In genomic region chr1:8373547-8374270, GRCh38 we compare ENCODE assay signal across 8 cellular contexts. TPM values are rescaled to one million over a fixed set of nuclear protein-coding genes. Genes with fewer than 3 reads are reported as not detected.
DNase-seq lines count a peak whose midpoint lies in the region; ATAC-seq and TF ChIP-seq lines count a peak whose summit lies in the region.

No MANE protein-coding gene starts in this region.

- no peak overlapping the region for H3K4me3 ChIP-seq in HEK293 (ENCODE audit: low read depth, low read length)
- H3K4me3 ChIP-seq in prostate gland = no peak overlapping the region

- no peak for TF ChIP-seq POLR2A in prostate gland (IDR thresholded peaks at IDR 0.05)

- H3K4me3 Mint-ChIP-seq in activated naive CD8-positive, alpha-beta T cell treated with anti-CD3 and anti-CD28 coated beads, Interleukin-2, amount 50 U/mL, for 24 hours = no peak overlapping the region

- no peaks in the 10 kb centered on the region for H3K27me3 ChIP-seq in prostate gland (replicated peaks; ENCODE audit: insufficient read depth)

- H3K27me3 Mint-ChIP-seq in activated naive CD8-positive, alpha-beta T cell treated with anti-CD3 and anti-CD28 coated beads, Interleukin-2, amount 50 U/mL, for 24 hours = no peaks in the 10 kb centered on the region

- H3K27ac ChIP-seq in HEK293 (ENCODE audit: extremely low read depth, low read depth, low read length) (no peak overlapping the region; the same call in 1 of the 2 replicates), prostate gland (peak overlapping the region; percentile 81 to 83)

- peaks cover 14% of the 10 kb centered on the region for H3K4me1 ChIP-seq in HEK293 (ENCODE audit: control insufficient read depth, insufficient read depth, low read length)
- peaks cover 43% of the 10 kb centered on the region for H3K4me1 ChIP-seq in prostate gland (replicated peaks)

- H3K9me3 ChIP-seq in HEK293 (ENCODE audit: control insufficient read depth, insufficient read depth, low read depth, low read length) (no peaks in the 10 kb centered on the region), prostate gland (no peaks in the 10 kb centered on the region)

- POLR2A ChIA-PET in HEK293 (lab: Yijun Ruan, JAX) = no interaction called here

- no peaks in the 10 kb centered on the region for H3K9me3 Mint-ChIP-seq in activated naive CD8-positive, alpha-beta T cell treated with anti-CD3 and anti-CD28 coated beads, Interleukin-2, amount 50 U/mL, for 24 hours

- no peak for DNase-seq in activated naive CD8-positive, alpha-beta T cell treated with anti-CD3 and anti-CD28 coated beads, Interleukin-2, amount 50 U/mL, for 24 hours
- peak; percentile 80 for DNase-seq in cardiac septum (ENCODE audit: low spot score)
- peak; percentile 80 for DNase-seq in prostate gland (ENCODE audit: low spot score)
- no peak for DNase-seq in GM10266 (ENCODE audit: extremely low spot score)
- no peak for DNase-seq in COLO668 (lab: John Stamatoyannopoulos, UW; ENCODE audit: unreplicated experiment)
- DNase-seq in activated CD4-positive, alpha-beta T cell treated with anti-CD3 and anti-CD28 coated beads, Interleukin-2, amount 50 U/mL, for 48 hours = no peak

- H3K36me3 ChIP-seq in HEK293 (ENCODE audit: control insufficient read depth in 2 of 2, insufficient read depth in 1 of 2, low read length in 2 of 2) (peaks cover 0 to 5% of the 10 kb centered on the region in 2 experiments; a peak in 1 of 3 replicates), prostate gland (no peaks in the 10 kb centered on the region)

- CTCF ChIA-PET in HEK293 (lab: Yijun Ruan, JAX) = interaction anchor here (0.7 to 1.1 kb wide), 2 partner anchors 10 to 398 kb away, joined by 3 to 7 read pairs; no protein-coding TSS in a partner anchor

- 13% methylated on average over 21 of the region's 21 CpGs for WGBS in prostate gland

- intact Hi-C loops in cardiac septum (cut with DNase I) (loop anchor here (2.0 to 5.0 kb wide), 3 partner anchors 34 to 154 kb away; no protein-coding TSS in a partner anchor), prostate gland (cut with DNase I) (loop anchor here (5.0 kb wide), 1 partner anchor 34 kb away; no protein-coding TSS in a partner anchor)

- H3K4me1 Mint-ChIP-seq in activated naive CD8-positive, alpha-beta T cell treated with anti-CD3 and anti-CD28 coated beads, Interleukin-2, amount 50 U/mL, for 24 hours = peaks cover 28% of the 10 kb centered on the region

- TF ChIP-seq CTCF in HEK293 (tag by site-specific recombination; IDR thresholded peaks at IDR 0.05) = no peak
- no peak for TF ChIP-seq CTCF in prostate gland (IDR thresholded peaks at IDR 0.05)
- no peak for TF ChIP-seq CTCF in GM10266 (IDR thresholded peaks at IDR 0.05; ENCODE audit: control insufficient read depth, insufficient read depth, low read depth, missing control alignments)

- H3K27ac Mint-ChIP-seq in activated naive CD8-positive, alpha-beta T cell treated with anti-CD3 and anti-CD28 coated beads, Interleukin-2, amount 50 U/mL, for 24 hours = peak overlapping the region; percentile 31

- ATAC-seq in activated naive CD8-positive, alpha-beta T cell treated with anti-CD3 and anti-CD28 coated beads, Interleukin-2, amount 50 U/mL, for 24 hours = no peak
- no peak for ATAC-seq in HG02642 (IDR thresholded peaks at IDR 0.05; ENCODE audit: poor library complexity, unreplicated experiment)

- peaks cover 2% of the 10 kb centered on the region for H3K36me3 Mint-ChIP-seq in activated naive CD8-positive, alpha-beta T cell treated with anti-CD3 and anti-CD28 coated beads, Interleukin-2, amount 50 U/mL, for 24 hours (ENCODE audit: low read depth)

TF ChIP-seq in HEK293, 187 proteins besides CTCF, POLR2A, EP300 and RAD21 (continues in another document):
- TF ChIP-seq, protein P1, sequence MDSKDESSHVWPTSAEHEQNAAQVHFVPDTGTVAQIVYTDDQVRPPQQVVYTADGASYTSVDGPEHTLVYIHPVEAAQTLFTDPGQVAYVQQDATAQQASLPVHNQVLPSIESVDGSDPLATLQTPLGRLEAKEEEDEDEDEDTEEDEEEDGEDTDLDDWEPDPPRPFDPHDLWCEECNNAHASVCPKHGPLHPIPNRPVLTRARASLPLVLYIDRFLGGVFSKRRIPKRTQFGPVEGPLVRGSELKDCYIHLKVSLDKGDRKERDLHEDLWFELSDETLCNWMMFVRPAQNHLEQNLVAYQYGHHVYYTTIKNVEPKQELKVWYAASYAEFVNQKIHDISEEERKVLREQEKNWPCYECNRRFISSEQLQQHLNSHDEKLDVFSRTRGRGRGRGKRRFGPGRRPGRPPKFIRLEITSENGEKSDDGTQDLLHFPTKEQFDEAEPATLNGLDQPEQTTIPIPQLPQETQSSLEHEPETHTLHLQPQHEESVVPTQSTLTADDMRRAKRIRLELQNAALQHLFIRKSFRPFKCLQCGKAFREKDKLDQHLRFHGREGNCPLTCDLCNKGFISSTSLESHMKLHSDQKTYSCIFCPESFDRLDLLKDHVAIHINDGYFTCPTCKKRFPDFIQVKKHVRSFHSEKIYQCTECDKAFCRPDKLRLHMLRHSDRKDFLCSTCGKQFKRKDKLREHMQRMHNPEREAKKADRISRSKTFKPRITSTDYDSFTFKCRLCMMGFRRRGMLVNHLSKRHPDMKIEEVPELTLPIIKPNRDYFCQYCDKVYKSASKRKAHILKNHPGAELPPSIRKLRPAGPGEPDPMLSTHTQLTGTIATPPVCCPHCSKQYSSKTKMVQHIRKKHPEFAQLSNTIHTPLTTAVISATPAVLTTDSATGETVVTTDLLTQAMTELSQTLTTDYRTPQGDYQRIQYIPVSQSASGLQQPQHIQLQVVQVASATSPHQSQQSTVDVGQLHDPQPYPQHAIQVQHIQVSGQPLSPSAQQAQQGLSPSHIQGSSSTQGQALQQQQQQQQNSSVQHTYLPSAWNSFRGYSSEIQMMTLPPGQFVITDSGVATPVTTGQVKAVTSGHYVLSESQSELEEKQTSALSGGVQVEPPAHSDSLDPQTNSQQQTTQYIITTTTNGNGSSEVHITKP (tag by site-specific recombination; IDR thresholded peaks at IDR 0.05) = peak; percentile 47
- TF ChIP-seq ZBTB21 (tag by site-specific recombination; IDR thresholded peaks at IDR 0.05) (no peak), GFI1B (tag by site-specific recombination; IDR thresholded peaks at IDR 0.05) (peak; percentile 97), GLIS2 (tag by site-specific recombination; IDR thresholded peaks at IDR 0.05) (peak; percentile 28; the same call in 1 of the 2 replicates), ZIC2 (tag by site-specific recombination; IDR thresholded peaks at IDR 0.05) (peak; percentile 98), GLIS1 (tag by site-specific recombination; IDR thresholded peaks at IDR 0.05) (peak; percentile 82), ZNF341 (tag by site-specific recombination; IDR thresholded peaks at IDR 0.05; ENCODE audit: low read depth) (no peak), ZNF423 (tag by site-specific recombination; IDR thresholded peaks at IDR 0.05) (peak; percentile 27; the same call in 1 of the 2 replicates), ZBTB26 (tag by site-specific recombination; optimal IDR thresholded peaks at IDR 0.05) (peak; percentile 10), OSR2 (tag by site-specific recombination; IDR thresholded peaks at IDR 0.05) (peak; percentile 82), ZNF701 (tag by site-specific recombination; IDR thresholded peaks at IDR 0.05) (no peak), SP7 (tag by site-specific recombination; IDR thresholded peaks at IDR 0.05) (peak; percentile 95), ZNF600 (tag by site-specific recombination; IDR thresholded peaks at IDR 0.05) (peak; percentile 96), ZNF514 (tag by site-specific recombination; IDR thresholded peaks at IDR 0.05) (no peak), ZFHX2 (tag by site-specific recombination; conservative IDR thresholded peaks at IDR 0.05) (peak; percentile 99), EGR2 (tag by site-specific recombination; IDR thresholded peaks at IDR 0.05; ENCODE audit: low read depth) (peak; percentile 97), ZNF747 (tag by site-specific recombination; IDR thresholded peaks at IDR 0.05) (no peak), ZBTB17 (tag by site-specific recombination; IDR thresholded peaks at IDR 0.05) (peak; percentile 83), ZNF521 (tag by site-specific recombination; IDR thresholded peaks at IDR 0.05) (no peak), ZBTB8A (tag by site-specific recombination; IDR thresholded peaks at IDR 0.05) (peak; percentile 33; the same call in 1 of the 2 replicates), ZNF626 (tag by site-specific recombination; IDR thresholded peaks at IDR 0.05) (no peak)
- TF ChIP-seq, protein P2, sequence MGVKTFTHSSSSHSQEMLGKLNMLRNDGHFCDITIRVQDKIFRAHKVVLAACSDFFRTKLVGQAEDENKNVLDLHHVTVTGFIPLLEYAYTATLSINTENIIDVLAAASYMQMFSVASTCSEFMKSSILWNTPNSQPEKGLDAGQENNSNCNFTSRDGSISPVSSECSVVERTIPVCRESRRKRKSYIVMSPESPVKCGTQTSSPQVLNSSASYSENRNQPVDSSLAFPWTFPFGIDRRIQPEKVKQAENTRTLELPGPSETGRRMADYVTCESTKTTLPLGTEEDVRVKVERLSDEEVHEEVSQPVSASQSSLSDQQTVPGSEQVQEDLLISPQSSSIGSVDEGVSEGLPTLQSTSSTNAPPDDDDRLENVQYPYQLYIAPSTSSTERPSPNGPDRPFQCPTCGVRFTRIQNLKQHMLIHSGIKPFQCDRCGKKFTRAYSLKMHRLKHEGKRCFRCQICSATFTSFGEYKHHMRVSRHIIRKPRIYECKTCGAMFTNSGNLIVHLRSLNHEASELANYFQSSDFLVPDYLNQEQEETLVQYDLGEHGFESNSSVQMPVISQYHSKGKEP (tag by site-specific recombination; IDR thresholded peaks at IDR 0.05) = 0 out of 2 replicates have a peak, but pooled peaks have one; percentile 47

RNA-seq across cellular contexts. Expression of gene SLC45A1, which starts 55.8 kb away (rescaled TPM):
- total RNA-seq in cardiac septum (1.8 TPM), prostate gland (1 to 10 TPM; 4.3 to 5.2 TPM)

Comparison
In these comparisons a context has a peak if more than half of its experiments do, and no peak if none do; other contexts are left out.
1. DNase-seq: peak in cardiac septum (single experiment) and prostate gland (single experiment); none in activated naive CD8-positive, alpha-beta T cell treated with anti-CD3 and anti-CD28 coated beads, Interleukin-2, amount 50 U/mL, for 24 hours (single experiment), GM10266 (single experiment), COLO668 (single experiment) and activated CD4-positive, alpha-beta T cell treated with anti-CD3 and anti-CD28 coated beads, Interleukin-2, amount 50 U/mL, for 48 hours (0 of 2).